Comparison of ENCODE assay signal across 13 cellular contexts in the genomic region with DNA sequence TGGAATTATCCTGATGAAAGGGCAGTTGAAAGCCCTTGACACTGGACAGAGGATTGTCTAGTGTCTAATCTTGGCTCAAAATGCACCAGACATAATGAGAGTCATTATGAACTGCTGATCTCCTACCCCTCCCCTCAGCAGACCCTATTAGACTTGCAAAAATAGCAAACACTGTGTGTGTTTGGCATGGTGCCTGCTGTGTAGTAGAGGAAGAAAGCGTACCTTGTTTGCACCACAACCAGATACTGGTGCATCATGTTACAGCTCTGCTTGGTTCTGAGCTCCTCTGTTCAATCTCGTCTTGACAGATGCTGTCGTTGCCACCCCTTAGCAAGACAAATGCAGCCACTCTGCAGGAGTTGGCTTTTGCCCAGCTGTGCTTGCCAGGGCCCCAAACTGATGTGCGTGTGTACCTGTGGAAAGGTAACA.
DNase-seq lines count a peak whose midpoint lies in the region; ATAC-seq, FAIRE-seq and TF ChIP-seq lines count a peak whose summit lies in the region.
"Had no signal": no experiment of that assay in that cellular context is flagged by ENCODE, and none has a peak within 500 bp of the region (broad histone marks: within the 10 kb centered on the region; RNA-seq: fewer than 3 reads in every experiment).

No MANE protein-coding gene starts in this region.

- ATAC-seq in GM21717 (IDR thresholded peaks at IDR 0.05; ENCODE audit: unreplicated experiment) = no peak

- TF ChIP-seq CTCF in A673 (conservative IDR thresholded peaks at IDR 0.05; ENCODE audit: low read depth, low read length) = no peak
- TF ChIP-seq CTCF in dorsolateral prefrontal cortex (IDR thresholded peaks at IDR 0.05 in 54 of 56, conservative IDR thresholded peaks at IDR 0.05 in 2 of 56; ENCODE audit: low read depth in 1 of 56, partially characterized antibody in 56 of 56) = peak in 7 of 56 donors; percentile 4 to 36 (median 11)
- no peak for TF ChIP-seq CTCF in coronary artery (IDR thresholded peaks at IDR 0.05)

- H3K27me3 ChIP-seq in A673 (replicated peaks; ENCODE audit: insufficient read depth, low read depth, low read length, poor library complexity) (no peaks in the 10 kb centered on the region), dorsolateral prefrontal cortex (no peaks in the 10 kb centered on the region)

- H3K4me1 ChIP-seq in A673 (ENCODE audit: insufficient read depth, low read length, poor library complexity, severe bottlenecking) = no peaks in the 10 kb centered on the region

- CTCF ChIA-PET in A673 (lab: Charles Lee) = no interaction called here

- H3K27ac ChIP-seq in A673 (ENCODE audit: low read depth, low read length, poor library complexity, severe bottlenecking) = no peak overlapping the region
- peak overlapping the region in 9 of 59 donors; percentile 13 to 68 (median 45) for H3K27ac ChIP-seq in dorsolateral prefrontal cortex
- no peak overlapping the region for H3K27ac ChIP-seq in coronary artery

- no peak for FAIRE-seq in GM12892 (lab: Jason Lieb, UNC)
- FAIRE-seq: GM18507 had no signal

- H3K4me3 ChIP-seq in A673 (ENCODE audit: low read depth, low read length, poor library complexity, severe bottlenecking) (no peak overlapping the region), dorsolateral prefrontal cortex (peak overlapping the region in 1 of 59 donors; percentile 10), coronary artery (no peak overlapping the region)

- DNase-seq in A673 (ENCODE audit: low spot score) = peak; percentile 21
- DNase-seq in NCI-H1436 treated with DMSO at 0.1 percent for 48 hours (lab: John Stamatoyannopoulos, UW) = peak; percentile 71
- DNase-seq in NCI-H524 treated with DMSO at 0.1 percent for 48 hours (lab: John Stamatoyannopoulos, UW) = peak; percentile 90
- peak in 9 of 10 donors; percentile 36 to 84 (median 70) for DNase-seq in dorsolateral prefrontal cortex
- DNase-seq in GM12892 (ENCODE audit: insufficient read length) = no peak
- DNase-seq in cerebellar nuclear complex (lab: John Stamatoyannopoulos, UW) = no peak
- no peak for DNase-seq in coronary artery (ENCODE audit: low spot score)
- DNase-seq: ACHN; endodermal cell; stimulated activated CD4-positive, alpha-beta T cell treated with anti-CD3 and anti-CD28 coated beads, Interleukin-4, amount 100 ng/mL, for 24 hours; T1000 had no signal

- POLR2A ChIA-PET in A673 (lab: Charles Lee; ENCODE audit: low non-redundant PET) = no interaction called here

- TF ChIP-seq POLR2A in GM12892 (IDR thresholded peaks at IDR 0.05; ENCODE audit: low read depth, low read length) = no peak

- H3K36me3 ChIP-seq in A673 (ENCODE audit: insufficient read depth, low read length, poor library complexity, severe bottlenecking) = no peaks in the 10 kb centered on the region

- H3K9me3 ChIP-seq in A673 (ENCODE audit: low read depth, low read length, poor library complexity, severe bottlenecking) = no peaks in the 10 kb centered on the region

- intact Hi-C loops in A673 (cut with micrococcal nuclease; ENCODE audit: unreplicated experiment) (loop anchor here (10.0 kb wide), 1 partner anchor 1750 kb away; no protein-coding TSS in a partner anchor), dorsolateral prefrontal cortex (cut with DNase I) (loop anchor here (5.0 to 10.0 kb wide), 4 partner anchors 120 to 1250 kb away; partner anchors contain the start of gene AUTS2 (in 2 of the 2))

- no TSS peak for BruUV-seq in A673 (replicated peaks; lab: Mats Ljungman, UMichigan)

Comparison
In these comparisons a context has a peak if more than half of its experiments do, and no peak if none do; other contexts are left out.
1. DNase-seq: peak in A673 (single experiment), NCI-H1436 treated with DMSO at 0.1 percent for 48 hours (single experiment), NCI-H524 treated with DMSO at 0.1 percent for 48 hours (single experiment) and dorsolateral prefrontal cortex (9 of 10); none in GM12892 (single experiment), cerebellar nuclear complex (0 of 2) and coronary artery (single experiment).